Comparison of ENCODE assay signal across 8 cellular contexts in the genomic region with DNA sequence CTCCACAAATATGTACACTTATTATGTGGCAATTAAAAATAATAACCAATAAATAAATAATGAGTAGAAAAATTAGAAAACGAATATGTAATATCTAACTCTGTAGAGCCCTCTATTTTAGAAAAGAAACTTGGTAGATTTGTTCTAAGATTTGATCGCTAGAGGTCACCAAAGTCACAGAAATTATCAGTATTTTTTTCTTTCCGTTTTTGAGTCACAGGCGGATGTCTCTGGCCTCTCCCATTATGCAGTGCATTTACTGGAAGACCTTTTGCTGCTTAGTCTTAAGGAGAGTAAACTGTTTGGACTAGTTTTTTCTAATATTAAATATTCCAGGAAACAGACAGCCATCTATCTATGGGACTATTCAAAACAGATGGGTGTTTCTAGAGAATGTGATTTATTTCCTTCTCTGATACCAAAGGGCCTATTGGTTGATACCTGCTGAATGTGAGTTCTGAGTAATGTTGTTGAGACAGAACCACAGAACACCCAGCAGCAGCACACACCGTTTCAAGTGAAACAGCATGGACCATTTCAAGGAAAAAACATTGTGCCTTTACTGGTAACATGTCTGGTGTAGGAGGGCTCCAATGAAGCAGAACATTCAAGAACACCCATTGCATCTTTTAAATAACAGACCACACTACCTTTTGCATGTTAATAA. TPM values are rescaled to one million over a fixed set of nuclear protein-coding genes. Genes with fewer than 3 reads are reported as not detected.
DNase-seq lines count a peak whose midpoint lies in the region; ATAC-seq, FAIRE-seq and TF ChIP-seq lines count a peak whose summit lies in the region.

No MANE protein-coding gene starts in this region.

- ATAC-seq in HG02588 (IDR thresholded peaks at IDR 0.05; ENCODE audit: unreplicated experiment) = peak; percentile 79
- peak; percentile 28 to 38 for ATAC-seq in naive thymus-derived CD8-positive, alpha-beta T cell

- dilution Hi-C loops in endothelial cell of umbilical vein (cut with MboI; ENCODE audit: extremely low pct_ligation_motif_present, low sequenced_read_pairs) = no loop called here

- H3K27me3 Mint-ChIP-seq in naive thymus-derived CD8-positive, alpha-beta T cell = peaks cover 0 to 8% (median 3%) of the 10 kb centered on the region in 5 donors

- DNase-seq in BE2C (peak; percentile 10), GM12891 (ENCODE audit: insufficient read length, low spot score) (peak; percentile 13), MM.1S (peak; percentile 70), SW480 (ENCODE audit: low spot score) (peak; percentile 51), endothelial cell of umbilical vein (ENCODE audit: low read depth, low spot score) (peak; percentile 77), coronary artery (ENCODE audit: low spot score) (no peak)
- peak in 4 of 10 donors; percentile 4 to 53 (median 48) for DNase-seq in naive thymus-derived CD8-positive, alpha-beta T cell

- H3K9ac ChIP-seq in MM.1S (ENCODE audit: low read length) (no peak overlapping the region), endothelial cell of umbilical vein (replicated peaks; ENCODE audit: extremely low read depth, insufficient read depth, low read length) (no peak overlapping the region)

- H3K4me2 ChIP-seq in MM.1S (ENCODE audit: low read depth, low read length) (no peak overlapping the region), endothelial cell of umbilical vein (ENCODE audit: insufficient read depth, low read length) (no peak overlapping the region)

- no peaks in the 10 kb centered on the region for H4K20me1 ChIP-seq in MM.1S (ENCODE audit: insufficient read depth, low read length)
- H4K20me1 ChIP-seq in endothelial cell of umbilical vein (replicated peaks; ENCODE audit: control insufficient read depth, extremely low read depth, insufficient read depth, low read length) = no peaks in the 10 kb centered on the region

- H3K79me2 ChIP-seq in MM.1S (ENCODE audit: low read length) = no peaks in the 10 kb centered on the region
- H3K79me2 ChIP-seq in endothelial cell of umbilical vein (ENCODE audit: control insufficient read depth, insufficient read depth, low read length) = no peaks in the 10 kb centered on the region

- POLR2A ChIA-PET in endothelial cell of umbilical vein (lab: Charles Lee) = no interaction called here
- POLR2A ChIA-PET in naive thymus-derived CD8-positive, alpha-beta T cell (lab: Charles Lee) = no interaction called here

- H3F3A ChIP-seq in MM.1S (ENCODE audit: insufficient read depth, low read length) = no peaks in the 10 kb centered on the region

- FAIRE-seq in GM12891 (lab: Jason Lieb, UNC) = no peak
- peak; percentile 87 for FAIRE-seq in endothelial cell of umbilical vein (lab: Jason Lieb, UNC)

- no peak overlapping the region for H3K27ac ChIP-seq in MM.1S (ENCODE audit: low read length)
- no peak overlapping the region for H3K27ac ChIP-seq in endothelial cell of umbilical vein (ENCODE audit: insufficient read depth, low read depth, low read length)
- H3K27ac ChIP-seq in coronary artery = no peak overlapping the region

- no peak for TF ChIP-seq POLR2A in GM12891 (IDR thresholded peaks at IDR 0.05; ENCODE audit: low read depth, low read length)
- no peak for TF ChIP-seq POLR2A in endothelial cell of umbilical vein (IDR thresholded peaks at IDR 0.05; ENCODE audit: low read depth, low read length)

- H2AFZ ChIP-seq in MM.1S (ENCODE audit: low read length) (no peak overlapping the region), endothelial cell of umbilical vein (ENCODE audit: low read depth, low read length) (peak overlapping the region; percentile 65)

- H3K9me2 ChIP-seq in MM.1S (replicated peaks; ENCODE audit: insufficient read depth, low read length) = no peaks in the 10 kb centered on the region

- H3K4me3 ChIP-seq in BE2C (ENCODE audit: low read depth, low read length) (no peak overlapping the region), MM.1S (ENCODE audit: low read length) (no peak overlapping the region), endothelial cell of umbilical vein (replicated peaks in 1 of 3; ENCODE audit: insufficient read depth in 1 of 3, low read depth in 1 of 3, low read length in 3 of 3) (no peak overlapping the region), coronary artery (no peak overlapping the region)

- BruUV-seq in endothelial cell of umbilical vein (replicated peaks; lab: Mats Ljungman, UMichigan) = no TSS peak

- TF ChIP-seq CTCF in BE2C (IDR thresholded peaks at IDR 0.05; ENCODE audit: low read depth, low read length) (peak; percentile 46), MM.1S (IDR thresholded peaks at IDR 0.05; ENCODE audit: low read length) (peak; percentile 41), endothelial cell of umbilical vein (IDR thresholded peaks at IDR 0.05; ENCODE audit: extremely low read depth in 1 of 2, insufficient read depth in 1 of 2, low read depth in 1 of 2, low read length in 2 of 2) (peak; percentile 8 to 12), coronary artery (IDR thresholded peaks at IDR 0.05) (no peak)

- H3K9me3 ChIP-seq in BE2C (no peaks in the 10 kb centered on the region), MM.1S (replicated peaks; ENCODE audit: insufficient read depth, low read length) (no peaks in the 10 kb centered on the region), endothelial cell of umbilical vein (replicated peaks; ENCODE audit: control insufficient read depth, insufficient read depth, low read length) (no peaks in the 10 kb centered on the region)

- no peaks in the 10 kb centered on the region for H3K36me3 Mint-ChIP-seq in naive thymus-derived CD8-positive, alpha-beta T cell

- intact Hi-C loops in endothelial cell of umbilical vein (cut with micrococcal nuclease) = loop anchor here (1.0 to 5.0 kb wide), 7 partner anchors 401 to 1443 kb away; partner anchors contain the start of genes HHIP and MMAA

- H3K4me1 ChIP-seq in BE2C (no peaks in the 10 kb centered on the region), MM.1S (ENCODE audit: low read length) (no peaks in the 10 kb centered on the region), endothelial cell of umbilical vein (ENCODE audit: control insufficient read depth, extremely low read depth, insufficient read depth, low read length) (peaks cover 15% of the 10 kb centered on the region)

- no peaks in the 10 kb centered on the region for H3K9me1 ChIP-seq in endothelial cell of umbilical vein (replicated peaks; ENCODE audit: control insufficient read depth, extremely low read depth, insufficient read depth, low read length)

- H3K4me3 Mint-ChIP-seq in naive thymus-derived CD8-positive, alpha-beta T cell = no peak overlapping the region

- H3K27me3 ChIP-seq in BE2C (no peaks in the 10 kb centered on the region), MM.1S (replicated peaks; ENCODE audit: insufficient read depth, low read length) (no peaks in the 10 kb centered on the region), endothelial cell of umbilical vein (ENCODE audit: control insufficient read depth in 2 of 2, insufficient read depth in 2 of 2, low read length in 2 of 2) (no peaks in the 10 kb centered on the region)

- CTCF ChIA-PET in endothelial cell of umbilical vein (lab: Charles Lee) = interaction anchor here (0.8 to 2.9 kb wide), 7 partner anchors 474 to 887 kb away, joined by 3 to 23 read pairs (median 4); no protein-coding TSS in a partner anchor

- no peaks in the 10 kb centered on the region for H3K9me3 Mint-ChIP-seq in naive thymus-derived CD8-positive, alpha-beta T cell

- H3K4me1 Mint-ChIP-seq in naive thymus-derived CD8-positive, alpha-beta T cell = peaks cover 0 to 10% (median 2%) of the 10 kb centered on the region in 4 donors

- H3K36me3 ChIP-seq in BE2C (no peaks in the 10 kb centered on the region), MM.1S (replicated peaks; ENCODE audit: insufficient read depth, low read length) (no peaks in the 10 kb centered on the region), endothelial cell of umbilical vein (ENCODE audit: control insufficient read depth in 2 of 2, extremely low read depth in 1 of 2, insufficient read depth in 2 of 2, low read length in 2 of 2) (no peaks in the 10 kb centered on the region)

- H3K27ac Mint-ChIP-seq in naive thymus-derived CD8-positive, alpha-beta T cell = no peak overlapping the region

TF ChIP-seq in GM12891, 5 proteins besides CTCF, POLR2A, EP300 and RAD21:
- no peak for TF ChIP-seq POLR2AphosphoS5 (IDR thresholded peaks at IDR 0.05; ENCODE audit: low read depth, low read length)
- no peak for TF ChIP-seq PAX5 (IDR thresholded peaks at IDR 0.05; ENCODE audit: insufficient read depth, low read length, severe bottlenecking)
- no peak for TF ChIP-seq TAF1 (IDR thresholded peaks at IDR 0.05; ENCODE audit: low read depth, low read length)
- no peak for TF ChIP-seq SPI1 (IDR thresholded peaks at IDR 0.05; ENCODE audit: low read depth, low read length)
- no peak for TF ChIP-seq POU2F2 (IDR thresholded peaks at IDR 0.05; ENCODE audit: low read depth, low read length)

TF ChIP-seq in endothelial cell of umbilical vein, 7 proteins besides CTCF, POLR2A, EP300 and RAD21:
- TF ChIP-seq, protein P1, sequence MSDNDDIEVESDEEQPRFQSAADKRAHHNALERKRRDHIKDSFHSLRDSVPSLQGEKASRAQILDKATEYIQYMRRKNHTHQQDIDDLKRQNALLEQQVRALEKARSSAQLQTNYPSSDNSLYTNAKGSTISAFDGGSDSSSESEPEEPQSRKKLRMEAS (IDR thresholded peaks at IDR 0.05; ENCODE audit: insufficient read depth, insufficient read length) = no peak
- no peak for TF ChIP-seq EZH2 (IDR thresholded peaks at IDR 0.05; ENCODE audit: borderline replicate concordance, low read depth, low read length, severe bottlenecking)
- no peak for TF ChIP-seq JUN (IDR thresholded peaks at IDR 0.05; ENCODE audit: borderline replicate concordance, insufficient read depth, insufficient read length, low read depth)
- TF ChIP-seq GATA2 (IDR thresholded peaks at IDR 0.05; ENCODE audit: insufficient read depth, insufficient read length, low read depth, low read length) = no peak
- no peak for TF ChIP-seq FOS (IDR thresholded peaks at IDR 0.05; ENCODE audit: borderline replicate concordance, insufficient read depth, low read length)
- no peak for TF ChIP-seq POLR2AphosphoS5 (IDR thresholded peaks at IDR 0.05; ENCODE audit: insufficient read depth, low read depth, low read length)
- no peak for TF ChIP-seq MYC (IDR thresholded peaks at IDR 0.05; ENCODE audit: low read depth, low read length)

RNA-seq across cellular contexts. Expression of gene GYPA, which starts 34.0 kb away (rescaled TPM):
- polyA plus RNA-seq in BE2C (2012; ENCODE audit: insufficient read depth, insufficient read length, low read depth) = not detected
- not detected for polyA plus RNA-seq in GM12891 (2012; ENCODE audit: low read depth, missing spikeins)
- not detected in 2 replicates for total RNA-seq in endothelial cell of umbilical vein
- not detected in 2 replicates for polyA plus RNA-seq in endothelial cell of umbilical vein
- polyA plus RNA-seq in endothelial cell of umbilical vein (2011; cell fraction: cytosol; rRNA removed) = not detected in 2 replicates
- not detected in 2 replicates for polyA plus RNA-seq in endothelial cell of umbilical vein (2011; cell fraction: nucleus; rRNA removed)
- polyA plus RNA-seq in endothelial cell of umbilical vein (2012) = not detected in 2 replicates
- polyA minus RNA-seq in endothelial cell of umbilical vein = 1.4 TPM in 1 of 2 replicates, not detected in the other
- polyA minus RNA-seq in endothelial cell of umbilical vein (2011; cell fraction: cytosol; rRNA and poly(A)+ RNA removed) = not detected
- not detected in 2 replicates for polyA minus RNA-seq in endothelial cell of umbilical vein (2011; cell fraction: nucleus; rRNA and poly(A)+ RNA removed)
- not detected for total RNA-seq in naive thymus-derived CD8-positive, alpha-beta T cell
- not detected for polyA plus RNA-seq in naive thymus-derived CD8-positive, alpha-beta T cell
